15 cellular contexts compared by ENCODE assay signal in the genomic region with DNA sequence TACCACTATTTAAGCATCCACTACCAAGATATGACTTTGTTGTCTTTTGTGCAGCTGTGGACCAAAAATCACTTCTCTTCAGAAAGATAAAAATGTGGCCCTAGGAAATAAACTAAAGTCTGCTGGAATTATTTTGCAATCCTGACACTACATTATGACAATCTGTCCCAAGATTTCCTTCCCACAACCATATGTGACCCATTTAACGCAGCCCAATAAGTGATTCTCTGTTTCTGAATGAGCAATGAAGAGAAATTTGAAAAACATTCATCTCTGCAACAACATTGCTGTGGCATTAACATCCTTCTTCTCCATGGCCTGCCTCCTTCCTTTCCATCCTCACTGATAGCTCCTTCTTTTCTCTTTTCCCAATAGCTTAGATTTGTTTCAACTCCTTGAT.
DNase-seq lines count a peak whose midpoint lies in the region.
"Had no signal": no experiment of that assay in that cellular context is flagged by ENCODE, and none has a peak within 500 bp of the region (broad histone marks: within the 10 kb centered on the region; RNA-seq: fewer than 3 reads in every experiment).

No MANE protein-coding gene starts in this region.

- DNase-seq in Ammon's horn (ENCODE audit: low spot score) (peak; percentile 40), cerebellar cortex (ENCODE audit: low spot score) (peak; percentile 77), fibroblast of gingiva (ENCODE audit: low read depth) (peak; percentile 1), superior temporal gyrus (ENCODE audit: extremely low spot score) (peak; percentile 45), DMS53 treated with DMSO at 0.1 percent for 48 hours (lab: John Stamatoyannopoulos, UW; ENCODE audit: unreplicated experiment) (no peak), COLO668 (lab: John Stamatoyannopoulos, UW; ENCODE audit: unreplicated experiment) (no peak)
- DNase-seq in stimulated activated CD4-positive, alpha-beta T cell treated with anti-CD3 and anti-CD28 coated beads, Interleukin-4, amount 100 ng/mL, for 4 hours: no peak
- DNase-seq: AML-193; Caco-2; CD4-positive, alpha-beta memory T cell; DMS153; DMS79; EL; GF-D8; H9 had no signal

Comparison
In these comparisons a context has a peak if more than half of its experiments do, and no peak if none do; other contexts are left out.
1. DNase-seq: peak in Ammon's horn (single experiment), cerebellar cortex (single experiment), fibroblast of gingiva (single experiment) and superior temporal gyrus (single experiment); none in stimulated activated CD4-positive, alpha-beta T cell treated with anti-CD3 and anti-CD28 coated beads, Interleukin-4, amount 100 ng/mL, for 4 hours (0 of 2), DMS53 treated with DMSO at 0.1 percent for 48 hours (single experiment) and COLO668 (single experiment).